In the genomic region with DNA sequence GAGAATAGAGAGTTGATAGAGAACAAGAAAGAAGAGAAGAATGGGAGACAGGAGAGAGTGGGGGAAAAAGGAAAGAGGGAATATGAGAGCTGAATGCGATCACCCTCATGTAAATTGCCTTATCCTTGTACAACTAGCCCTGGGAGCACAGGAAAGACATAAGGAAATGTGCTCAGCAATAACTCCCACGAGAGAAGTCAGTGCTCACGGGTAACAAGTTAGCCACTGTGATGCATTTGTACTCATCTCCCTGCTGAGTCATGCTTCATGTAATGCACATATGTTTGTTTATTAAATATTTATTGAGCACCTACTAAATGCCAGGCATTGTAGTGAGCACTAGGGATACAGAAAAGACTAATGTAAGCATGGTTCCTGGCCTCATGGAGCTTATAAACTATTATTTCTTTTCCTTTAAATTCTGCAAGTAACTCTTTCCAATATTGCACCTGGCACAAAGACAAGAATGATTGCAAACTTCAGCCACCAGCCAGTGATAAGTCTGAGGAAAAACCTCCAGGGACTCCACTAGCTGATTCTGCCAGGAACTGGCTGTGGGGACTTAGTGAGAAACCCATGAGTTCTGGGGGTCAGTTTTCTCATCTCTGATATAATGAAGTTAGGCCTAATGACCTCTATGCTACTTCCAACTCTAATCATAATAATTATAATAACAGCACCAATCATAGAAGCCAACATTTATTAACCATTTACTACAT, we compare ENCODE assay signal across 1 cellular context.
TF ChIP-seq lines count a peak whose summit lies in the region.

No MANE protein-coding gene starts in this region.

TF ChIP-seq in K562, 482 proteins besides CTCF, POLR2A, EP300 and RAD21 (continued from another document):
- TF ChIP-seq STAT5A (IDR thresholded peaks at IDR 0.05; ENCODE audit: borderline replicate concordance, low read length) (no peak), MAFG (tag; conservative IDR thresholded peaks at IDR 0.05) (peak; percentile 71), BCL6 (CRISPR knock-in tag; IDR thresholded peaks at IDR 0.05) (no peak), ESRRB (CRISPR knock-in tag; IDR thresholded peaks at IDR 0.05; ENCODE audit: borderline replicate concordance) (no peak), POLR2AphosphoS2 (IDR thresholded peaks at IDR 0.05; ENCODE audit: low read length) (no peak), BRF1 (IDR thresholded peaks at IDR 0.05; ENCODE audit: borderline replicate concordance, extremely low read depth, insufficient read length) (no peak), ELF2 (CRISPR knock-in tag; IDR thresholded peaks at IDR 0.05) (no peak), ZNF316 (IDR thresholded peaks at IDR 0.05) (0 out of 2 replicates have a peak, but pooled peaks have one; percentile 32), FOS (IDR thresholded peaks at IDR 0.05; ENCODE audit: extremely low read depth, insufficient read length) (no peak), NFE2 (IDR thresholded peaks at IDR 0.05; ENCODE audit: low read depth) (peak; percentile 63), ETV5 (CRISPR knock-in tag; IDR thresholded peaks at IDR 0.05; ENCODE audit: low read depth) (no peak), ZNF232 (CRISPR knock-in tag; IDR thresholded peaks at IDR 0.05) (no peak), PYGO2 (tag; IDR thresholded peaks at IDR 0.05) (no peak)
- TF ChIP-seq, protein P1, sequence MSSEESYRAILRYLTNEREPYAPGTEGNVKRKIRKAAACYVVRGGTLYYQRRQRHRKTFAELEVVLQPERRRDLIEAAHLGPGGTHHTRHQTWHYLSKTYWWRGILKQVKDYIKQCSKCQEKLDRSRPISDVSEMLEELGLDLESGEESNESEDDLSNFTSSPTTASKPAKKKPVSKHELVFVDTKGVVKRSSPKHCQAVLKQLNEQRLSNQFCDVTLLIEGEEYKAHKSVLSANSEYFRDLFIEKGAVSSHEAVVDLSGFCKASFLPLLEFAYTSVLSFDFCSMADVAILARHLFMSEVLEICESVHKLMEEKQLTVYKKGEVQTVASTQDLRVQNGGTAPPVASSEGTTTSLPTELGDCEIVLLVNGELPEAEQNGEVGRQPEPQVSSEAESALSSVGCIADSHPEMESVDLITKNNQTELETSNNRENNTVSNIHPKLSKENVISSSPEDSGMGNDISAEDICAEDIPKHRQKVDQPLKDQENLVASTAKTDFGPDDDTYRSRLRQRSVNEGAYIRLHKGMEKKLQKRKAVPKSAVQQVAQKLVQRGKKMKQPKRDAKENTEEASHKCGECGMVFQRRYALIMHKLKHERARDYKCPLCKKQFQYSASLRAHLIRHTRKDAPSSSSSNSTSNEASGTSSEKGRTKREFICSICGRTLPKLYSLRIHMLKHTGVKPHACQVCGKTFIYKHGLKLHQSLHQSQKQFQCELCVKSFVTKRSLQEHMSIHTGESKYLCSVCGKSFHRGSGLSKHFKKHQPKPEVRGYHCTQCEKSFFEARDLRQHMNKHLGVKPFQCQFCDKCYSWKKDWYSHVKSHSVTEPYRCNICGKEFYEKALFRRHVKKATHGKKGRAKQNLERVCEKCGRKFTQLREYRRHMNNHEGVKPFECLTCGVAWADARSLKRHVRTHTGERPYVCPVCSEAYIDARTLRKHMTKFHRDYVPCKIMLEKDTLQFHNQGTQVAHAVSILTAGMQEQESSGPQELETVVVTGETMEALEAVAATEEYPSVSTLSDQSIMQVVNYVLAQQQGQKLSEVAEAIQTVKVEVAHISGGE (CRISPR knock-in tag; IDR thresholded peaks at IDR 0.05) = no peak
- TF ChIP-seq, protein P2, sequence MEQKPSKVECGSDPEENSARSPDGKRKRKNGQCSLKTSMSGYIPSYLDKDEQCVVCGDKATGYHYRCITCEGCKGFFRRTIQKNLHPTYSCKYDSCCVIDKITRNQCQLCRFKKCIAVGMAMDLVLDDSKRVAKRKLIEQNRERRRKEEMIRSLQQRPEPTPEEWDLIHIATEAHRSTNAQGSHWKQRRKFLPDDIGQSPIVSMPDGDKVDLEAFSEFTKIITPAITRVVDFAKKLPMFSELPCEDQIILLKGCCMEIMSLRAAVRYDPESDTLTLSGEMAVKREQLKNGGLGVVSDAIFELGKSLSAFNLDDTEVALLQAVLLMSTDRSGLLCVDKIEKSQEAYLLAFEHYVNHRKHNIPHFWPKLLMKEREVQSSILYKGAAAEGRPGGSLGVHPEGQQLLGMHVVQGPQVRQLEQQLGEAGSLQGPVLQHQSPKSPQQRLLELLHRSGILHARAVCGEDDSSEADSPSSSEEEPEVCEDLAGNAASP (IDR thresholded peaks at IDR 0.05) = no peak
- TF ChIP-seq, protein P3, sequence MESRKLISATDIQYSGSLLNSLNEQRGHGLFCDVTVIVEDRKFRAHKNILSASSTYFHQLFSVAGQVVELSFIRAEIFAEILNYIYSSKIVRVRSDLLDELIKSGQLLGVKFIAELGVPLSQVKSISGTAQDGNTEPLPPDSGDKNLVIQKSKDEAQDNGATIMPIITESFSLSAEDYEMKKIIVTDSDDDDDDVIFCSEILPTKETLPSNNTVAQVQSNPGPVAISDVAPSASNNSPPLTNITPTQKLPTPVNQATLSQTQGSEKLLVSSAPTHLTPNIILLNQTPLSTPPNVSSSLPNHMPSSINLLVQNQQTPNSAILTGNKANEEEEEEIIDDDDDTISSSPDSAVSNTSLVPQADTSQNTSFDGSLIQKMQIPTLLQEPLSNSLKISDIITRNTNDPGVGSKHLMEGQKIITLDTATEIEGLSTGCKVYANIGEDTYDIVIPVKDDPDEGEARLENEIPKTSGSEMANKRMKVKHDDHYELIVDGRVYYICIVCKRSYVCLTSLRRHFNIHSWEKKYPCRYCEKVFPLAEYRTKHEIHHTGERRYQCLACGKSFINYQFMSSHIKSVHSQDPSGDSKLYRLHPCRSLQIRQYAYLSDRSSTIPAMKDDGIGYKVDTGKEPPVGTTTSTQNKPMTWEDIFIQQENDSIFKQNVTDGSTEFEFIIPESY (CRISPR knock-in tag; IDR thresholded peaks at IDR 0.05) = no peak
- TF ChIP-seq, protein P4, sequence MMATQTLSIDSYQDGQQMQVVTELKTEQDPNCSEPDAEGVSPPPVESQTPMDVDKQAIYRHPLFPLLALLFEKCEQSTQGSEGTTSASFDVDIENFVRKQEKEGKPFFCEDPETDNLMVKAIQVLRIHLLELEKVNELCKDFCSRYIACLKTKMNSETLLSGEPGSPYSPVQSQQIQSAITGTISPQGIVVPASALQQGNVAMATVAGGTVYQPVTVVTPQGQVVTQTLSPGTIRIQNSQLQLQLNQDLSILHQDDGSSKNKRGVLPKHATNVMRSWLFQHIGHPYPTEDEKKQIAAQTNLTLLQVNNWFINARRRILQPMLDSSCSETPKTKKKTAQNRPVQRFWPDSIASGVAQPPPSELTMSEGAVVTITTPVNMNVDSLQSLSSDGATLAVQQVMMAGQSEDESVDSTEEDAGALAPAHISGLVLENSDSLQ (IDR thresholded peaks at IDR 0.05) = no peak
